In the genomic region with DNA sequence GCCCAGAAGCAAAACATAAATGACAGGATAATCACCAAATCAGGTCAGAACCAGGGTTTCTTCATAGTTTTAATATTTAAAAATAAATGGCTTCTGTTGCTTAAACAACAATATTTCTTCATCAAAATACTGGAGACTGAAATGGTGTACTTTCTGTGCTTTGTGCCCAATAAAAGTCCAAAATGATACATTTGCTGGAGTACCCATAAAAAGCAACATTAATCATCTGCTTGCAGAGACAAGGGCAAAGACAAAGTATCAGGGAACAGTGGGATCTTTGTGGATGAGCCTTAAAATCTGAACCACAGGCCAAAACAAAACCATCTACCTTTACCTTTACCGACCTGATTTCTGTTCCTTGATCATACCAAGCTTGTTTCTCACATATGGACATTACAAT, we compare ENCODE assay signal across 26 cellular contexts.
"Had no signal": no experiment of that assay in that cellular context is flagged by ENCODE, and none has a peak within 500 bp of the region (broad histone marks: within the 10 kb centered on the region; RNA-seq: fewer than 3 reads in every experiment).

No MANE protein-coding gene starts in this region.

- H3K4me1 ChIP-seq: left lung, lower lobe of right lung, right atrium auricular region, right lobe of liver, stomach, tibial artery, uterus had no signal

- H3K27me3 ChIP-seq: left lung, ovary, right atrium auricular region, right lobe of liver, stomach, tibial artery, uterus had no signal

- H3K4me1 Mint-ChIP-seq: naive B cell; natural killer cell; stimulated activated memory B cell treated with anti-CD40 and anti-IgM and Interleukin-4, amounts not matched to agents 10 μg/mL and 1 μg/mL and 100 μg/mL, for 72 hours had no signal

- DNase-seq: hypothalamus; kidney glomerular epithelial cell; left cardiac atrium; left lung; lower lobe of right lung; mammary epithelial cell; mesenchymal stem cell; naive B cell; natural killer cell; nephron progenitor cell; ovary; right lobe of liver; stimulated activated CD4-positive, alpha-beta T cell treated with anti-CD3 and anti-CD28 coated beads, Interleukin-1b, Interleukin-23, amount 100 ng/mL, for 48 hours; stimulated activated CD4-positive, alpha-beta T cell treated with anti-CD3 and anti-CD28 coated beads, Interleukin-2, amount 100 ng/mL, for 48 hours; stimulated activated CD4-positive, alpha-beta T cell treated with anti-CD3 and anti-CD28 coated beads, Interleukin-4, amount 100 ng/mL, for 4 hours; stimulated activated CD8-positive, alpha-beta memory T cell treated with anti-CD3 and anti-CD28 coated beads, Interleukin-4, amount 100 ng/mL, for 48 hours; stimulated activated naive CD4-positive, alpha-beta T cell treated with Interleukin-2 at 50 U/mL for 16 hours; stomach; tibial artery; trophoblast cell; uterus had no signal

- H3K4me2 ChIP-seq: smooth muscle cell had no signal

- H3K4me3 Mint-ChIP-seq: natural killer cell; nephron progenitor cell; stimulated activated memory B cell treated with anti-CD40 and anti-IgM and Interleukin-4, amounts not matched to agents 10 μg/mL and 1 μg/mL and 100 μg/mL, for 72 hours had no signal

- H3K36me3 Mint-ChIP-seq: naive B cell; natural killer cell; stimulated activated memory B cell treated with anti-CD40 and anti-IgM and Interleukin-4, amounts not matched to agents 10 μg/mL and 1 μg/mL and 100 μg/mL, for 72 hours had no signal

- H3K27ac Mint-ChIP-seq: naive B cell; natural killer cell; nephron progenitor cell; progenitor cell of endocrine pancreas; stimulated activated memory B cell treated with anti-CD40 and anti-IgM and Interleukin-4, amounts not matched to agents 10 μg/mL and 1 μg/mL and 100 μg/mL, for 72 hours had no signal

- ATAC-seq: left cardiac atrium; left lung; lower lobe of right lung; natural killer cell; right lobe of liver; stimulated activated memory B cell treated with anti-CD40 and anti-IgM and Interleukin-4, amounts not matched to agents 10 μg/mL and 1 μg/mL and 100 μg/mL, for 72 hours had no signal

- H3K4me3 ChIP-seq: left lung, lower lobe of right lung, ovary, right atrium auricular region, right lobe of liver, smooth muscle cell, stomach, thoracic aorta, tibial artery, uterus had no signal

- H3K36me3 ChIP-seq: left lung, lower lobe of right lung, ovary, right atrium auricular region, right lobe of liver, stomach, thoracic aorta, tibial artery, uterus had no signal

- H3K9me3 ChIP-seq: left lung, lower lobe of right lung, ovary, right atrium auricular region, right lobe of liver, stomach, thoracic aorta, tibial artery, uterus had no signal

- H3K27ac ChIP-seq: left lung, lower lobe of right lung, ovary, right atrium auricular region, right lobe of liver, stomach, thoracic aorta, tibial artery, uterus had no signal

- H3K27me3 Mint-ChIP-seq: naive B cell; progenitor cell of endocrine pancreas; stimulated activated memory B cell treated with anti-CD40 and anti-IgM and Interleukin-4, amounts not matched to agents 10 μg/mL and 1 μg/mL and 100 μg/mL, for 72 hours had no signal
